ENCODE assay signal across 1 cellular context in the genomic region with DNA sequence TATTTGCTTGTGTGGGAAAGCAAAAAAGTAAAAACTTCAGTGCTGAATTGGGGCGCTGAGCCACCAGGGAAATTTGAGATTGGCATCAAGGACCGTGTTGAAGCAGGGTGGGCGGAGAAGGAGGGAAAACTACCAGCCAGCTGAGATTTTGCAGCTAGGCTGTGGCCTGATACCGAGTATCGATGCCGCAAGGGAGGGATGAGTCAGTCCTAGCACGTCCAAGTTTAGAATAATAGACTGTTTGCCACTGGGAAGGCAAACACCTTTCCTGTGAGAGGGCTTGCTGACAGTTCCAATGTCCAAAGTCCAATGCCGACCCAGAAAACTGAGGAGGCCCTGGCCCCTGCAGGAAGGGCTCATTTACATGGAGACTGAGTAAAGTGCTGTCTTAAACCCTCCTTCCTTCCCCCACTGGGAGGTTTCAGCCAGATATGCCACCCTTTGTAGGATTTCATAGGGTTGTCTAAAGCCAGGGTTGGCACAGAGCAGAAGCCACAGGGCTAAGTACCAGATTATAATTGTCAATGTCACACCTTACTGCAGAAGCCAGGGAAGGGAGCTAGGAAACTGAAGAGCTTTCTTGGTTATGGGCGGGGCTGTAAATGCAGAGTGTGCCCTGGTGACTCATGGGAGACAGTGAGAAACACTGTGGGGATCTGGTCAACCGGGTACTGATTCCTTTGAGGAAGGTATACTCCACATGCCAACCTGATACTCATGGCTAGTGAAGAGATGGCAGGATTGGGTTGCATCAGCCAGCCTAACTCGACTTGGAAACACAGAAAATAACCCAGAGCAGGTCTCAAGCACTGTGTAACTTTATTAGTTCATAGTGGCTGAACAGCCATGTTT.
TF ChIP-seq lines count a peak whose summit lies in the region.

No MANE protein-coding gene starts in this region.

TF ChIP-seq in K562, 482 proteins besides CTCF, POLR2A, EP300 and RAD21 (continued from another document):
- TF ChIP-seq, protein P1, sequence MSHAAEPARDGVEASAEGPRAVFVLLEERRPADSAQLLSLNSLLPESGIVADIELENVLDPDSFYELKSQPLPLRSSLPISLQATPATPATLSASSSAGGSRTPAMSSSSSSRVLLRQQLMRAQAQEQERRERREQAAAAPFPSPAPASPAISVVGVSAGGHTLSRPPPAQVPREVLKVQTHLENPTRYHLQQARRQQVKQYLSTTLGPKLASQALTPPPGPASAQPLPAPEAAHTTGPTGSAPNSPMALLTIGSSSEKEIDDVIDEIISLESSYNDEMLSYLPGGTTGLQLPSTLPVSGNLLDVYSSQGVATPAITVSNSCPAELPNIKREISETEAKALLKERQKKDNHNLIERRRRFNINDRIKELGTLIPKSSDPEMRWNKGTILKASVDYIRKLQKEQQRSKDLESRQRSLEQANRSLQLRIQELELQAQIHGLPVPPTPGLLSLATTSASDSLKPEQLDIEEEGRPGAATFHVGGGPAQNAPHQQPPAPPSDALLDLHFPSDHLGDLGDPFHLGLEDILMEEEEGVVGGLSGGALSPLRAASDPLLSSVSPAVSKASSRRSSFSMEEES (CRISPR knock-in tag; IDR thresholded peaks at IDR 0.05), result no peak
- TF ChIP-seq, protein P2, sequence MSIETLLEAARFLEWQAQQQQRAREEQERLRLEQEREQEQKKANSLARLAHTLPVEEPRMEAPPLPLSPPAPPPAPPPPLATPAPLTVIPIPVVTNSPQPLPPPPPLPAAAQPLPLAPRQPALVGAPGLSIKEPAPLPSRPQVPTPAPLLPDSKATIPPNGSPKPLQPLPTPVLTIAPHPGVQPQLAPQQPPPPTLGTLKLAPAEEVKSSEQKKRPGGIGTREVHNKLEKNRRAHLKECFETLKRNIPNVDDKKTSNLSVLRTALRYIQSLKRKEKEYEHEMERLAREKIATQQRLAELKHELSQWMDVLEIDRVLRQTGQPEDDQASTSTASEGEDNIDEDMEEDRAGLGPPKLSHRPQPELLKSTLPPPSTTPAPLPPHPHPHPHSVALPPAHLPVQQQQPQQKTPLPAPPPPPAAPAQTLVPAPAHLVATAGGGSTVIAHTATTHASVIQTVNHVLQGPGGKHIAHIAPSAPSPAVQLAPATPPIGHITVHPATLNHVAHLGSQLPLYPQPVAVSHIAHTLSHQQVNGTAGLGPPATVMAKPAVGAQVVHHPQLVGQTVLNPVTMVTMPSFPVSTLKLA (conservative IDR thresholded peaks at IDR 0.05), result no peak
- no peak for TF ChIP-seq ZSCAN29 (IDR thresholded peaks at IDR 0.05)
- TF ChIP-seq ZC3H4 (CRISPR knock-in tag; IDR thresholded peaks at IDR 0.05; ENCODE audit: borderline replicate concordance), result no peak
- TF ChIP-seq SMAD1 (IDR thresholded peaks at IDR 0.05; ENCODE audit: low read depth, low read length, partially characterized antibody), result no peak
